Comparison of ENCODE assay signal across 29 cellular contexts in genomic region chr6:165936096-165936495, GRCh38.
"Had no signal": no experiment of that assay in that cellular context is flagged by ENCODE, and none has a peak within 500 bp of the region (broad histone marks: within the 10 kb centered on the region; RNA-seq: fewer than 3 reads in every experiment).

No MANE protein-coding gene starts in this region.

- FAIRE-seq: small intestine, urothelium cell line had no signal

- H3K36me3 ChIP-seq: neutrophil, ovary, stomach, thoracic aorta, thyroid gland, tibial nerve, upper lobe of left lung, vagina had no signal

- H3K27ac ChIP-seq: neutrophil, ovary, parathyroid adenoma, psoas muscle, stomach, thoracic aorta, thyroid gland, tibial nerve, upper lobe of left lung, vagina had no signal

- H3K9ac ChIP-seq: parathyroid adenoma had no signal

- ATAC-seq: naive thymus-derived CD8-positive, alpha-beta T cell; natural killer cell treated with Interleukin-12 subunit alpha and Interleukin-12 subunit beta and Interleukin-15 and Interleukin-18, amount 100 ng/mL, for 72 hours; psoas muscle; right cardiac atrium; sciatic nerve; stimulated activated effector memory CD8-positive, alpha-beta T cell treated with anti-CD3 and anti-CD28 coated beads, Interleukin-12 subunit alpha, Interleukin-12 subunit beta, amount 100 ng/mL, for 72 hours; stimulated activated naive B cell treated with anti-CD40 and anti-IgM and Interleukin-4, amounts not matched to agents 10 μg/mL and 1 μg/mL and 100 μg/mL, for 72 hours had no signal

- H3K36me3 Mint-ChIP-seq: naive thymus-derived CD8-positive, alpha-beta T cell; natural killer cell treated with Interleukin-12 subunit alpha and Interleukin-12 subunit beta and Interleukin-15 and Interleukin-18, amount 100 ng/mL, for 72 hours; stimulated activated effector memory CD8-positive, alpha-beta T cell treated with anti-CD3 and anti-CD28 coated beads, Interleukin-12 subunit alpha, Interleukin-12 subunit beta, amount 100 ng/mL, for 72 hours; stimulated activated naive B cell treated with anti-CD40 and anti-IgM and Interleukin-4, amounts not matched to agents 10 μg/mL and 1 μg/mL and 100 μg/mL, for 72 hours had no signal

- H3K9me3 Mint-ChIP-seq: natural killer cell treated with Interleukin-12 subunit alpha and Interleukin-12 subunit beta and Interleukin-15 and Interleukin-18, amount 100 ng/mL, for 72 hours; stimulated activated naive CD8-positive, alpha-beta T cell treated with anti-CD3 and anti-CD28 coated beads, Interleukin-15, Interleukin-2, amounts not matched to agents 100 ng/mL and 50 ng/mL, for 24 hours had no signal

- H2AFZ ChIP-seq: parathyroid adenoma had no signal

- H3K27ac Mint-ChIP-seq: naive thymus-derived CD8-positive, alpha-beta T cell; natural killer cell treated with Interleukin-12 subunit alpha and Interleukin-12 subunit beta and Interleukin-15 and Interleukin-18, amount 100 ng/mL, for 72 hours; nephron progenitor cell; progenitor cell of endocrine pancreas; stimulated activated effector memory CD8-positive, alpha-beta T cell treated with anti-CD3 and anti-CD28 coated beads, Interleukin-12 subunit alpha, Interleukin-12 subunit beta, amount 100 ng/mL, for 72 hours; stimulated activated naive B cell treated with anti-CD40 and anti-IgM and Interleukin-4, amounts not matched to agents 10 μg/mL and 1 μg/mL and 100 μg/mL, for 72 hours; stimulated activated naive CD8-positive, alpha-beta T cell treated with anti-CD3 and anti-CD28 coated beads, Interleukin-15, Interleukin-2, amounts not matched to agents 100 ng/mL and 50 ng/mL, for 24 hours had no signal

- H3K9me3 ChIP-seq: neutrophil, ovary, psoas muscle, stomach, thoracic aorta, thyroid gland, tibial nerve, upper lobe of left lung, vagina had no signal

- H3K4me3 Mint-ChIP-seq: naive thymus-derived CD8-positive, alpha-beta T cell; natural killer cell treated with Interleukin-12 subunit alpha and Interleukin-12 subunit beta and Interleukin-15 and Interleukin-18, amount 100 ng/mL, for 72 hours; nephron progenitor cell; neural crest cell; stimulated activated effector memory CD8-positive, alpha-beta T cell treated with anti-CD3 and anti-CD28 coated beads, Interleukin-12 subunit alpha, Interleukin-12 subunit beta, amount 100 ng/mL, for 72 hours; stimulated activated naive B cell treated with anti-CD40 and anti-IgM and Interleukin-4, amounts not matched to agents 10 μg/mL and 1 μg/mL and 100 μg/mL, for 72 hours; stimulated activated naive CD8-positive, alpha-beta T cell treated with anti-CD3 and anti-CD28 coated beads, Interleukin-15, Interleukin-2, amounts not matched to agents 100 ng/mL and 50 ng/mL, for 24 hours had no signal

- DNase-seq: naive thymus-derived CD8-positive, alpha-beta T cell; nephron progenitor cell; nucleus accumbens; ovary; posterior cingulate gyrus; psoas muscle; right cardiac atrium; small intestine; stimulated activated CD4-positive, alpha-beta T cell treated with anti-CD3 and anti-CD28 coated beads, Interleukin-15, amount 100 ng/mL, for 24 hours; stimulated activated CD4-positive, alpha-beta T cell treated with anti-CD3 and anti-CD28 coated beads, Interleukin-2, amount 100 ng/mL, for 24 hours; stimulated activated CD4-positive, alpha-beta T cell treated with anti-CD3 and anti-CD28 coated beads, Interleukin-2, amount 100 ng/mL, for 48 hours; stimulated activated CD4-positive, alpha-beta T cell treated with anti-CD3 and anti-CD28 coated beads, Interleukin-4, amount 100 ng/mL, for 24 hours; stimulated activated naive B cell treated with anti-CD40 and anti-IgM and Interleukin-4, amounts not matched to agents 10 μg/mL and 1 μg/mL and 100 μg/mL, for 72 hours; stimulated activated naive CD4-positive, alpha-beta T cell treated with Interleukin-2 at 50 U/mL for 16 hours; stomach; thyroid gland; upper lobe of left lung had no signal

- H3K4me1 Mint-ChIP-seq: naive thymus-derived CD8-positive, alpha-beta T cell; stimulated activated effector memory CD8-positive, alpha-beta T cell treated with anti-CD3 and anti-CD28 coated beads, Interleukin-12 subunit alpha, Interleukin-12 subunit beta, amount 100 ng/mL, for 72 hours; stimulated activated naive B cell treated with anti-CD40 and anti-IgM and Interleukin-4, amounts not matched to agents 10 μg/mL and 1 μg/mL and 100 μg/mL, for 72 hours had no signal

- H3K4me1 ChIP-seq: parathyroid adenoma, psoas muscle, stomach, tibial nerve, upper lobe of left lung, vagina had no signal

- H3K4me3 ChIP-seq: ovary, psoas muscle, stomach, thoracic aorta, thyroid gland, tibial nerve, upper lobe of left lung, vagina had no signal

- H3K79me2 ChIP-seq: parathyroid adenoma had no signal

- H3K27me3 ChIP-seq: neutrophil, ovary, stomach, thyroid gland, tibial nerve, upper lobe of left lung, vagina had no signal
